17 cellular contexts compared by ENCODE assay signal in genomic region chr7:78620931-78621330, GRCh38.
DNase-seq lines count a peak whose midpoint lies in the region; ATAC-seq, FAIRE-seq and TF ChIP-seq lines count a peak whose summit lies in the region.
"Had no signal": no experiment of that assay in that cellular context is flagged by ENCODE, and none has a peak within 500 bp of the region (broad histone marks: within the 10 kb centered on the region; RNA-seq: fewer than 3 reads in every experiment).

No MANE protein-coding gene starts in this region.

- intact Hi-C loops in HCT116 (cut with micrococcal nuclease): no loop called here

- no peak for FAIRE-seq in A549 (lab: Jason Lieb, UNC)
- FAIRE-seq: G401.6 had no signal

- TF ChIP-seq CTCF in A549 (IDR thresholded peaks at IDR 0.05) (no peak), HCT116 (IDR thresholded peaks at IDR 0.05 in 2 of 3, conservative IDR thresholded peaks at IDR 0.05 in 1 of 3; ENCODE audit: borderline replicate concordance in 1 of 3, insufficient read depth in 1 of 3, low read depth in 2 of 3, low read length in 2 of 3) (no peak), fibroblast of the aortic adventitia (IDR thresholded peaks at IDR 0.05; ENCODE audit: insufficient read depth, low read length) (no peak)

- H3K9me2 ChIP-seq in HCT116 (ENCODE audit: insufficient read depth): no peaks in the 10 kb centered on the region

- no peaks in the 10 kb centered on the region for H3K36me3 ChIP-seq in HCT116 (ENCODE audit: control insufficient read depth in 1 of 2, insufficient read depth in 2 of 2, low read length in 2 of 2)
- H3K36me3 ChIP-seq: prostate gland had no signal

- CTCF ChIA-PET in A549 (lab: Yijun Ruan, JAX) (no interaction called here), HCT116 (lab: Charles Lee) (no interaction called here)

- H3K9ac ChIP-seq in HCT116 (ENCODE audit: low read length): no peak overlapping the region

- H2AFZ ChIP-seq in HCT116 (ENCODE audit: low read depth, low read length, poor library complexity, severe bottlenecking): no peak overlapping the region

- WGBS in A549 (ENCODE audit: missing lambda C conversion rate): 3% methylated on average over 2 of the region's 2 CpGs

- ATAC-seq in A549 (no peak), HCT116 (no peak), SK-N-SH treated with all-trans-retinoic acid at 6 μM for 48 hours (no peak), GM18858 (IDR thresholded peaks at IDR 0.05; ENCODE audit: unreplicated experiment) (no peak)
- ATAC-seq: stimulated activated naive CD8-positive, alpha-beta T cell treated with anti-CD3 and anti-CD28 coated beads, Interleukin-15, Interleukin-2, amounts not matched to agents 100 U/mL and 50 U/mL, for 24 hours had no signal

- H3K79me2 ChIP-seq in HCT116 (ENCODE audit: insufficient read depth, low read length): no peaks in the 10 kb centered on the region

- H3K9me3 ChIP-seq in A549 (no peaks in the 10 kb centered on the region), HCT116 (ENCODE audit: control insufficient read depth in 1 of 2, insufficient read depth in 1 of 2, low read depth in 1 of 2, low read length in 2 of 2) (no peaks in the 10 kb centered on the region)
- H3K9me3 ChIP-seq: prostate gland had no signal

- TF ChIP-seq POLR2A in A549 (IDR thresholded peaks at IDR 0.05; ENCODE audit: low read length): no peak
- TF ChIP-seq POLR2A in HCT116 (IDR thresholded peaks at IDR 0.05; ENCODE audit: borderline replicate concordance, extremely low read depth, insufficient read depth, insufficient read length): no peak

- RAD21 ChIA-PET in HCT116 (lab: Charles Lee; ENCODE audit: low non-redundant PET in 1 of 2, low total read pairs in 2 of 2, uncharacterized antibody in 2 of 2, unreplicated experiment in 2 of 2): no interaction called here

- no peak for TF ChIP-seq EP300 in A549 (IDR thresholded peaks at IDR 0.05)

- no peaks in the 10 kb centered on the region for H4K20me1 ChIP-seq in HCT116 (ENCODE audit: insufficient read depth)

- H3K4me2 ChIP-seq in A549 (no peak overlapping the region), HCT116 (ENCODE audit: low read length) (no peak overlapping the region)

- no peak overlapping the region for H3K27ac ChIP-seq in A549
- H3K27ac ChIP-seq in HCT116 (ENCODE audit: low read depth, low read length): no peak overlapping the region
- H3K27ac ChIP-seq: prostate gland had no signal

- H3K4me3 ChIP-seq in A549 (no peak overlapping the region), HCT116 (replicated peaks in 1 of 2; ENCODE audit: low read depth in 1 of 2, low read length in 2 of 2) (no peak overlapping the region), fibroblast of the aortic adventitia (ENCODE audit: low read depth, low read length) (no peak overlapping the region)
- H3K4me3 ChIP-seq: prostate gland had no signal

- no TSS peak for BruUV-seq in HCT116 (replicated peaks; lab: Mats Ljungman, UMichigan)

- TF ChIP-seq RAD21 in A549 (conservative IDR thresholded peaks at IDR 0.05 in 1 of 2, IDR thresholded peaks at IDR 0.05 in 1 of 2): no peak
- TF ChIP-seq RAD21 in HCT116 (IDR thresholded peaks at IDR 0.05; ENCODE audit: low read depth): no peak

- H3K4me1 ChIP-seq in A549: no peaks in the 10 kb centered on the region
- no peaks in the 10 kb centered on the region for H3K4me1 ChIP-seq in HCT116 (ENCODE audit: control insufficient read depth in 1 of 2, insufficient read depth in 2 of 2, low read length in 2 of 2)
- H3K4me1 ChIP-seq: prostate gland had no signal

- H3K27me3 ChIP-seq in HCT116 (ENCODE audit: insufficient read depth, low read length): no peaks in the 10 kb centered on the region

- DNase-seq in A549 (ENCODE audit: low read depth in 1 of 2, low spot score in 1 of 2) (peak in 1 of 2 experiments; percentile 5), HCT116 (ENCODE audit: low read depth, low spot score) (no peak), fibroblast of the aortic adventitia (ENCODE audit: low read depth) (peak; percentile 9), GOT3 (lab: John Stamatoyannopoulos, UW) (no peak), MV-4-11 (lab: John Stamatoyannopoulos, UW) (no peak), SHP77 (lab: John Stamatoyannopoulos, UW) (no peak)
- DNase-seq: activated naive CD8-positive, alpha-beta T cell treated with anti-CD3 and anti-CD28 coated beads, Interleukin-2, amount 10 ng/mL, durations not matched to agents 7 days and 5 days; dermis blood vessel endothelial cell; midbrain; NCI-H187 treated with DMSO at 0.1 percent for 48 hours; stimulated activated CD4-positive, alpha-beta T cell treated with anti-CD3 and anti-CD28 coated beads, Interleukin-4, amount 100 ng/mL, for 1 hour; stimulated activated naive CD8-positive, alpha-beta T cell treated with anti-CD3 and anti-CD28 coated beads, Interleukin-15, Interleukin-2, amounts not matched to agents 100 U/mL and 50 U/mL, for 24 hours; T-helper 9 cell had no signal

- POLR2A ChIA-PET in A549 (lab: Yijun Ruan, JAX): no interaction called here
- POLR2A ChIA-PET in HCT116 (lab: Charles Lee): no interaction called here

TF ChIP-seq in A549, 52 proteins besides CTCF, POLR2A, EP300 and RAD21 (continues in another document):
- peak; percentile 90 for TF ChIP-seq REST (IDR thresholded peaks at IDR 0.05)

TF ChIP-seq in HCT116, 20 proteins besides CTCF, POLR2A, EP300 and RAD21:
- TF ChIP-seq MAX (IDR thresholded peaks at IDR 0.05): no peak
- TF ChIP-seq REST (IDR thresholded peaks at IDR 0.05; ENCODE audit: low read depth): peak; percentile 82
TF ChIP-seq in HCT116: peak in this region for 1.

TF ChIP-seq in SK-N-SH treated with all-trans-retinoic acid at 6 μM for 48 hours, 23 proteins besides CTCF, POLR2A, EP300 and RAD21:
- no peak for TF ChIP-seq ZNF565 (CRISPR knock-in tag; conservative IDR thresholded peaks at IDR 0.05; ENCODE audit: low read depth)
- 0 out of 2 replicates have a peak, but pooled peaks have one; percentile 42 for TF ChIP-seq CSDC2 (CRISPR knock-in tag; IDR thresholded peaks at IDR 0.05)
- TF ChIP-seq ZFP3 (CRISPR knock-in tag; IDR thresholded peaks at IDR 0.05): no peak
- TF ChIP-seq SNAI2 (CRISPR knock-in tag; IDR thresholded peaks at IDR 0.05): peak; percentile 30; the same call in 1 of the 2 replicates
- TF ChIP-seq ESRRG (CRISPR knock-in tag; IDR thresholded peaks at IDR 0.05): no peak
- TF ChIP-seq TOX (CRISPR knock-in tag; IDR thresholded peaks at IDR 0.05; ENCODE audit: borderline replicate concordance): no peak
- TF ChIP-seq RARB (CRISPR knock-in tag; IDR thresholded peaks at IDR 0.05): no peak
- TF ChIP-seq GLIS3 (CRISPR knock-in tag; IDR thresholded peaks at IDR 0.05): no peak
- TF ChIP-seq ZNF70 (CRISPR knock-in tag; IDR thresholded peaks at IDR 0.05): no peak
- TF ChIP-seq TSHZ2 (CRISPR knock-in tag; IDR thresholded peaks at IDR 0.05): no peak

Comparison
In these comparisons a context has a peak if more than half of its experiments do, and no peak if none do; other contexts are left out.
1. Of the 6 proteins assayed by ChIP-seq in both A549 and HCT116: peak only in A549: none; only in HCT116: none; in both: REST; in neither: 5.